Comparison of ENCODE assay signal across 8 cellular contexts in genomic region chr22:46791201-46791731, GRCh38. TPM values are rescaled to one million over a fixed set of nuclear protein-coding genes. Genes with fewer than 3 reads are reported as not detected.
DNase-seq lines count a peak whose midpoint lies in the region; ATAC-seq and TF ChIP-seq lines count a peak whose summit lies in the region.

No MANE protein-coding gene starts in this region.

- CTCF ChIA-PET in naive thymus-derived CD4-positive, alpha-beta T cell (lab: Charles Lee), result interaction anchor here (1.0 to 2.7 kb wide), 5 partner anchors 10 to 52 kb away, joined by 3 to 13 read pairs (median 11); partner anchors contain the start of gene CERK

- H3K36me3 ChIP-seq in colonic mucosa, result peaks cover 17% of the 10 kb centered on the region
- peaks cover 0 to 37% (median 0%) of the 10 kb centered on the region in 3 experiments for H3K36me3 ChIP-seq in naive thymus-derived CD4-positive, alpha-beta T cell (ENCODE audit: control insufficient read depth in 2 of 3, insufficient read depth in 3 of 3, low read length in 3 of 3)
- peaks cover 0 to 44% (median 33%) of the 10 kb centered on the region in 5 donors for H3K36me3 ChIP-seq in subcutaneous abdominal adipose tissue (ENCODE audit: control insufficient read depth in 5 of 5, insufficient read depth in 5 of 5, low read length in 5 of 5)

- H3K9me3 Mint-ChIP-seq in naive thymus-derived CD4-positive, alpha-beta T cell, result peaks cover 0 to 2% (median 0%) of the 10 kb centered on the region in 11 donors
- H3K9me3 Mint-ChIP-seq in progenitor cell of endocrine pancreas (ENCODE audit: low read depth), result no peaks in the 10 kb centered on the region

- H3K27ac ChIP-seq in colonic mucosa (peak overlapping the region; percentile 14), subcutaneous abdominal adipose tissue (ENCODE audit: low read depth, low read length) (peak overlapping the region; percentile 29)
- H3K27ac ChIP-seq in naive thymus-derived CD4-positive, alpha-beta T cell (ENCODE audit: low read depth, low read length), result peak overlapping the region; percentile 81

- H3K27me3 ChIP-seq in colonic mucosa (no peaks in the 10 kb centered on the region), subcutaneous abdominal adipose tissue (ENCODE audit: control insufficient read depth in 5 of 5, insufficient read depth in 4 of 5, low read length in 5 of 5) (no peaks in the 10 kb centered on the region)
- H3K27me3 ChIP-seq in naive thymus-derived CD4-positive, alpha-beta T cell (ENCODE audit: control insufficient read depth in 2 of 2, insufficient read depth in 2 of 2, low read length in 2 of 2), result no peaks in the 10 kb centered on the region

- H3K4me3 Mint-ChIP-seq in naive thymus-derived CD4-positive, alpha-beta T cell, result peak overlapping the region; percentile 54 to 90 (median 84)
- no peak overlapping the region for H3K4me3 Mint-ChIP-seq in progenitor cell of endocrine pancreas (ENCODE audit: low read depth)

- intact Hi-C loops in colonic mucosa (cut with DNase I), result no loop called here
- intact Hi-C loops in naive thymus-derived CD4-positive, alpha-beta T cell (cut with micrococcal nuclease), result loop anchor here (1.0 to 2.0 kb wide), 4 partner anchors 14 to 117 kb away; partner anchors contain the start of genes TBC1D22A (in 2 of the 2) and CERK (in 1 of the 2)

- H3K4me3 ChIP-seq in Jurkat, Clone E6-1 (ENCODE audit: low read length), result peak overlapping the region; percentile 51
- H3K4me3 ChIP-seq in colonic mucosa, result no peak overlapping the region
- peak overlapping the region; percentile 33 for H3K4me3 ChIP-seq in naive thymus-derived CD4-positive, alpha-beta T cell (ENCODE audit: low read length)
- H3K4me3 ChIP-seq in subcutaneous abdominal adipose tissue (ENCODE audit: low read depth in 1 of 5, low read length in 5 of 5), result peak overlapping the region in 4 of 5 donors; percentile 15 to 42 (median 36)

- peak overlapping the region; percentile 99 to 100 (median 100) for H3K27ac Mint-ChIP-seq in naive thymus-derived CD4-positive, alpha-beta T cell
- H3K27ac Mint-ChIP-seq in progenitor cell of endocrine pancreas, result no peak overlapping the region

- H3K9ac ChIP-seq in colonic mucosa (ENCODE audit: low read depth in 2 of 2, low read length in 2 of 2) (no peak overlapping the region), subcutaneous abdominal adipose tissue (ENCODE audit: low read length in 5 of 5) (peak overlapping the region in 1 of 5 donors; percentile 58)

- peak; percentile 73 for DNase-seq in Jurkat, Clone E6-1 (ENCODE audit: low read depth, low spot score)
- DNase-seq in activated CD4-positive, alpha-beta T cell treated with anti-CD3 and anti-CD28 coated beads, Interleukin-2, amount 50 U/mL, for 24 hours (ENCODE audit: low read depth in 1 of 2, low spot score in 1 of 2), result peak; percentile 44 to 76
- no peak for DNase-seq in colonic mucosa
- peak; percentile 51 to 90 (median 81) for DNase-seq in naive thymus-derived CD4-positive, alpha-beta T cell
- DNase-seq in progenitor cell of endocrine pancreas (ENCODE audit: low spot score, unreplicated experiment), result no peak
- DNase-seq in NCI-H1417 treated with DMSO at 0.1 percent for 48 hours (lab: John Stamatoyannopoulos, UW), result no peak

- H3K27me3 Mint-ChIP-seq in naive thymus-derived CD4-positive, alpha-beta T cell, result no peaks in the 10 kb centered on the region
- H3K27me3 Mint-ChIP-seq in progenitor cell of endocrine pancreas, result no peaks in the 10 kb centered on the region

- H3K4me1 ChIP-seq in colonic mucosa, result no peaks in the 10 kb centered on the region
- peaks cover 30 to 35% of the 10 kb centered on the region in 2 donors for H3K4me1 ChIP-seq in naive thymus-derived CD4-positive, alpha-beta T cell (ENCODE audit: control insufficient read depth in 2 of 2, insufficient read depth in 2 of 2, low read length in 2 of 2)
- peaks cover 0 to 29% (median 19%) of the 10 kb centered on the region in 5 donors for H3K4me1 ChIP-seq in subcutaneous abdominal adipose tissue (ENCODE audit: control insufficient read depth in 5 of 5, insufficient read depth in 5 of 5, low read length in 5 of 5)

- peaks cover 4 to 22% (median 10%) of the 10 kb centered on the region in 5 donors for H3K36me3 Mint-ChIP-seq in naive thymus-derived CD4-positive, alpha-beta T cell
- peaks cover 1% of the 10 kb centered on the region for H3K36me3 Mint-ChIP-seq in progenitor cell of endocrine pancreas (ENCODE audit: insufficient read depth)

- ATAC-seq in naive thymus-derived CD4-positive, alpha-beta T cell, result peak; percentile 97
- no peak for ATAC-seq in HG02885 (IDR thresholded peaks at IDR 0.05; ENCODE audit: poor library complexity, unreplicated experiment)

- POLR2A ChIA-PET in naive thymus-derived CD4-positive, alpha-beta T cell (lab: Charles Lee), result interaction anchor here (0.6 to 6.7 kb wide), 14 partner anchors 9 to 1032 kb away, joined by 3 to 72 read pairs (median 6); partner anchors contain the start of gene TBC1D22A

- H3K9me3 ChIP-seq in colonic mucosa, result no peaks in the 10 kb centered on the region
- H3K9me3 ChIP-seq in naive thymus-derived CD4-positive, alpha-beta T cell (ENCODE audit: control insufficient read depth in 2 of 3, low read length in 3 of 3), result no peaks in the 10 kb centered on the region
- H3K9me3 ChIP-seq in subcutaneous abdominal adipose tissue (ENCODE audit: control insufficient read depth in 5 of 5, low read length in 5 of 5), result no peaks in the 10 kb centered on the region

- TF ChIP-seq CTCF in colonic mucosa (IDR thresholded peaks at IDR 0.05), result no peak
- no peak for TF ChIP-seq CTCF in progenitor cell of endocrine pancreas (IDR thresholded peaks at IDR 0.05; ENCODE audit: unreplicated experiment)

- H3K4me1 Mint-ChIP-seq in naive thymus-derived CD4-positive, alpha-beta T cell, result peaks cover 27 to 62% (median 49%) of the 10 kb centered on the region in 7 donors
- H3K4me1 Mint-ChIP-seq in progenitor cell of endocrine pancreas (ENCODE audit: low read depth), result no peaks in the 10 kb centered on the region

RNA-seq across cellular contexts. Expression of gene TBC1D22A, which starts 28.8 kb away (rescaled TPM):
- 15.0 TPM for polyA plus RNA-seq in Jurkat, Clone E6-1 (2012; ENCODE audit: insufficient read depth, insufficient read length)
- 10 to 100 TPM; 34.2 to 36.4 TPM for total RNA-seq in colonic mucosa
- total RNA-seq in naive thymus-derived CD4-positive, alpha-beta T cell, result 10 to 100 TPM; 37.5 to 50.1 (median 43.4) TPM
- polyA plus RNA-seq in naive thymus-derived CD4-positive, alpha-beta T cell, result 10 to 100 TPM; 18.6 to 25.3 TPM
- 23.2 and 24.2 TPM in 2 replicates for total RNA-seq in progenitor cell of endocrine pancreas

RNA-seq across cellular contexts. Expression of gene CERK, which starts 53.2 kb away (rescaled TPM):
- polyA plus RNA-seq in Jurkat, Clone E6-1 (2012; ENCODE audit: insufficient read depth, insufficient read length), result 64.6 TPM
- total RNA-seq in colonic mucosa (10 to 100 TPM; 24.7 to 46.6 TPM), progenitor cell of endocrine pancreas (59.2 and 62.0 TPM in 2 replicates)
- total RNA-seq in naive thymus-derived CD4-positive, alpha-beta T cell, result 100 to 1,000 TPM in 2 of 5 experiments, 10 to 100 TPM in 3; 55.8 to 138 (median 72.4) TPM
- polyA plus RNA-seq in naive thymus-derived CD4-positive, alpha-beta T cell, result 10 to 100 TPM; 40.4 to 66.7 TPM

Comparison
In these comparisons a context has a peak if more than half of its experiments do, and no peak if none do; other contexts are left out.
1. DNase-seq: peak in Jurkat, Clone E6-1 (single experiment), activated CD4-positive, alpha-beta T cell treated with anti-CD3 and anti-CD28 coated beads, Interleukin-2, amount 50 U/mL, for 24 hours (2 of 2) and naive thymus-derived CD4-positive, alpha-beta T cell (9 of 9); none in colonic mucosa (single experiment), progenitor cell of endocrine pancreas (single experiment) and NCI-H1417 treated with DMSO at 0.1 percent for 48 hours (single experiment).
2. H3K27ac ChIP-seq: peak in every context shown above with its lines; median percentile 81 in naive thymus-derived CD4-positive, alpha-beta T cell; 29 in subcutaneous abdominal adipose tissue; 14 in colonic mucosa.